ENCODE assay signal across 25 cellular contexts in genomic region chr12:39355841-39356240, GRCh38.
DNase-seq lines count a peak whose midpoint lies in the region; ATAC-seq, FAIRE-seq and TF ChIP-seq lines count a peak whose summit lies in the region.
"Had no signal": no experiment of that assay in that cellular context is flagged by ENCODE, and none has a peak within 500 bp of the region (broad histone marks: within the 10 kb centered on the region; RNA-seq: fewer than 3 reads in every experiment).

No MANE protein-coding gene starts in this region.

- H3K4me1 ChIP-seq in ovary (ENCODE audit: insufficient read depth), result no peaks in the 10 kb centered on the region
- H3K4me1 ChIP-seq: Caco-2, SJCRH30 had no signal

- no peak for TF ChIP-seq POLR2A in ovary (IDR thresholded peaks at IDR 0.05)

- H3K36me3 ChIP-seq in ovary, result no peaks in the 10 kb centered on the region
- H3K36me3 ChIP-seq: SJCRH30 had no signal

- intact Hi-C loops in ovary (cut with DNase I), result no loop called here

- ATAC-seq in GM21529 (IDR thresholded peaks at IDR 0.05; ENCODE audit: unreplicated experiment), result peak; percentile 54
- peak; percentile 46 for ATAC-seq in HG03442 (IDR thresholded peaks at IDR 0.05; ENCODE audit: unreplicated experiment)
- ATAC-seq in HG03378 (IDR thresholded peaks at IDR 0.05; ENCODE audit: unreplicated experiment), result no peak
- ATAC-seq: K562, T-cell had no signal

- TF ChIP-seq CTCF in ovary (IDR thresholded peaks at IDR 0.05), result no peak

- WGBS in ovary, 3 donors, result 88 to 94% (median 88%) methylated on average over 3 of the region's 3 CpGs

- H3K27me3 ChIP-seq in ovary, result no peaks in the 10 kb centered on the region
- H3K27me3 ChIP-seq: BE2C had no signal

- no peak for TF ChIP-seq EP300 in ovary (IDR thresholded peaks at IDR 0.05)

- peak; percentile 35 for FAIRE-seq in GM18507 (lab: Jason Lieb, UNC)
- FAIRE-seq: H54, K562, RCC 7860 had no signal

- DNase-seq in GM18507 (ENCODE audit: extremely low spot score, insufficient read length, low read depth), result no peak
- no peak for DNase-seq in NCI-H2107 treated with DMSO at 0.1 percent for 48 hours (lab: John Stamatoyannopoulos, UW; ENCODE audit: unreplicated experiment)
- no peak for DNase-seq in HuH-7 (ENCODE audit: low spot score)
- no peak for DNase-seq in ovary
- DNase-seq: BE2C; Caco-2; CD4-positive, CD25-positive, alpha-beta regulatory T cell; DMS 273 treated with DMSO at 0.1 percent for 48 hours; DMS79 treated with DMSO at 0.1 percent for 48 hours; MM.1S; NCI-H1092; NCI-H1436; NCI-H1930; NCI-H226; NCI-H510A treated with DMSO at 0.1 percent for 48 hours; NCI-H82; OCI-M1; SJCRH30; T-cell had no signal

- H3K4me3 ChIP-seq in ovary, result no peak overlapping the region
- H3K4me3 ChIP-seq: K562, SJCRH30 had no signal

- no peaks in the 10 kb centered on the region for H3K9me3 ChIP-seq in ovary
- H3K9me3 ChIP-seq: BE2C, Caco-2, SJCRH30 had no signal

- H3K27ac ChIP-seq in ovary, result no peak overlapping the region
- H3K27ac ChIP-seq: SJCRH30 had no signal
